In the genomic region with DNA sequence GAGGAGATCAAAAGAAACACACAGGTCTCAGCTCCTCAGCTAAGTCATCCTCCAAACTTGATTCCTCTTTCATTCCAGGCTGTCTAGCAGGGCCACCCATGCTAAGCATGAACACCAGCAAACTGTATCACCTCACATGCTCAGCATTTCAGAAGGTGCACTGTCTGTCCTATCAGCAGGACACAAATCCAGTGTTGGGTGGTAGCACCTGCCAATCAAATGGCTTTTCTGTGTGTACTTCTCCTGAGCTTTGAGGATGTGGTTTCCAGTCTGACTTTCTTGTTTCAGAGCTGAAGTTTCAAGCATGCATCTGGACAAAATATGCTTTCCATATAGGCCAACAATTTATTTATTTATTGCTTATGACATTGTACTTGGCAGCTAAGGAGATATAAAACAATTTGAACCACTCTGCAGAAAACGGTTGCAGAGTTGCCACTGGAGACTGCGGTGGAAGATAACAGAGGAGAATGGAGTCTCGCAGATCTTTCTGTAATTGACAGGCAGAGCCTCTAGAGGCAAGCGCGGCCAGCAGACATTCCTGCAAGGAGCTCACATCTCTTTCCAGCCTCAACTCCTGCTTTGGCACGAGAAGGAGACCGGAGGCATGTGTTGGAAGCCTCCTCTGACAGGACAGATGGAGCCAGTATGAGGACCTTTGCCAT, we compare ENCODE assay signal across 12 cellular contexts.
DNase-seq lines count a peak whose midpoint lies in the region; ATAC-seq and TF ChIP-seq lines count a peak whose summit lies in the region.
"Had no signal": no experiment of that assay in that cellular context is flagged by ENCODE, and none has a peak within 500 bp of the region (broad histone marks: within the 10 kb centered on the region; RNA-seq: fewer than 3 reads in every experiment).

No MANE protein-coding gene starts in this region.

- no peaks in the 10 kb centered on the region for H3K9me3 Mint-ChIP-seq in activated T-helper 1 cell treated with anti-CD3 and anti-CD28 coated beads, Interleukin-12 subunit alpha, Interleukin-12 subunit beta, Interleukin-2, Interleukin-4 antibody, amounts not matched to agents 30 ng/mL and 10 ng/mL and 1 ng/mL, durations not matched to agents 14 hours and 24 hours and 36 hours
- H3K9me3 Mint-ChIP-seq: activated naive CD8-positive, alpha-beta T cell treated with anti-CD3 and anti-CD28 coated beads for 36 hours had no signal

- H3K36me3 Mint-ChIP-seq in activated T-helper 1 cell treated with anti-CD3 and anti-CD28 coated beads, Interleukin-12 subunit alpha, Interleukin-12 subunit beta, Interleukin-2, Interleukin-4 antibody, amounts not matched to agents 30 ng/mL and 10 ng/mL and 1 ng/mL, durations not matched to agents 14 hours and 24 hours and 36 hours (ENCODE audit: low read depth), result no peaks in the 10 kb centered on the region
- H3K36me3 Mint-ChIP-seq: activated naive CD8-positive, alpha-beta T cell treated with anti-CD3 and anti-CD28 coated beads for 36 hours had no signal

- H3K27me3 Mint-ChIP-seq in activated T-helper 1 cell treated with anti-CD3 and anti-CD28 coated beads, Interleukin-12 subunit alpha, Interleukin-12 subunit beta, Interleukin-2, Interleukin-4 antibody, amounts not matched to agents 30 ng/mL and 10 ng/mL and 1 ng/mL, durations not matched to agents 14 hours and 24 hours and 36 hours (ENCODE audit: insufficient read depth), result no peaks in the 10 kb centered on the region
- H3K27me3 Mint-ChIP-seq: activated naive CD8-positive, alpha-beta T cell treated with anti-CD3 and anti-CD28 coated beads for 36 hours had no signal

- no peak overlapping the region for H3K27ac ChIP-seq in WERI-Rb-1
- H3K27ac ChIP-seq: tibial artery, VCaP had no signal

- TF ChIP-seq CTCF in GM10266 (IDR thresholded peaks at IDR 0.05; ENCODE audit: control insufficient read depth, insufficient read depth, low read depth, missing control alignments) (no peak), WERI-Rb-1 (IDR thresholded peaks at IDR 0.05; ENCODE audit: low read depth, low read length) (no peak)

- no peaks in the 10 kb centered on the region for H3K4me1 Mint-ChIP-seq in activated T-helper 1 cell treated with anti-CD3 and anti-CD28 coated beads, Interleukin-12 subunit alpha, Interleukin-12 subunit beta, Interleukin-2, Interleukin-4 antibody, amounts not matched to agents 30 ng/mL and 10 ng/mL and 1 ng/mL, durations not matched to agents 14 hours and 24 hours and 36 hours (ENCODE audit: low read depth)

- DNase-seq in GM10266 (ENCODE audit: extremely low spot score) (peak; percentile 31), GM19240 (ENCODE audit: insufficient read length, low spot score) (peak; percentile 29), NCI-H1417 treated with DMSO at 0.1 percent for 48 hours (lab: John Stamatoyannopoulos, UW) (no peak), WERI-Rb-1 (no peak), NCI-H446 treated with DMSO at 0.1 percent for 48 hours (lab: John Stamatoyannopoulos, UW) (no peak)
- no peak for DNase-seq in activated T-helper 1 cell treated with anti-CD3 and anti-CD28 coated beads, Interleukin-12 subunit alpha, Interleukin-12 subunit beta, Interleukin-2, Interleukin-4 antibody, amounts not matched to agents 30 ng/mL and 10 ng/mL and 1 ng/mL, durations not matched to agents 14 hours and 24 hours and 36 hours (ENCODE audit: low spot score)
- DNase-seq: activated naive CD8-positive, alpha-beta T cell treated with anti-CD3 and anti-CD28 coated beads for 36 hours; stimulated activated CD4-positive, alpha-beta T cell treated with anti-CD3 and anti-CD28 coated beads, Interleukin-4, amount 100 ng/mL, for 24 hours; tibial artery had no signal

- H3K4me3 Mint-ChIP-seq in activated T-helper 1 cell treated with anti-CD3 and anti-CD28 coated beads, Interleukin-12 subunit alpha, Interleukin-12 subunit beta, Interleukin-2, Interleukin-4 antibody, amounts not matched to agents 30 ng/mL and 10 ng/mL and 1 ng/mL, durations not matched to agents 14 hours and 24 hours and 36 hours, result no peak overlapping the region
- H3K4me3 Mint-ChIP-seq: activated naive CD8-positive, alpha-beta T cell treated with anti-CD3 and anti-CD28 coated beads for 36 hours had no signal

- no peaks in the 10 kb centered on the region for H3K27me3 ChIP-seq in WERI-Rb-1 (ENCODE audit: insufficient read depth, low read depth, severe bottlenecking)

- intact Hi-C loops in activated T-helper 1 cell treated with anti-CD3 and anti-CD28 coated beads, Interleukin-12 subunit alpha, Interleukin-12 subunit beta, Interleukin-2, Interleukin-4 antibody, amounts not matched to agents 30 ng/mL and 10 ng/mL and 1 ng/mL, durations not matched to agents 14 hours and 24 hours and 36 hours (cut with micrococcal nuclease), result no loop called here

- no peak overlapping the region for H3K27ac Mint-ChIP-seq in activated T-helper 1 cell treated with anti-CD3 and anti-CD28 coated beads, Interleukin-12 subunit alpha, Interleukin-12 subunit beta, Interleukin-2, Interleukin-4 antibody, amounts not matched to agents 30 ng/mL and 10 ng/mL and 1 ng/mL, durations not matched to agents 14 hours and 24 hours and 36 hours
- H3K27ac Mint-ChIP-seq: activated naive CD8-positive, alpha-beta T cell treated with anti-CD3 and anti-CD28 coated beads for 36 hours had no signal

- H3K9me3 ChIP-seq in WERI-Rb-1 (ENCODE audit: severe bottlenecking), result no peaks in the 10 kb centered on the region
- H3K9me3 ChIP-seq: tibial artery had no signal

- no peaks in the 10 kb centered on the region for H3K36me3 ChIP-seq in WERI-Rb-1
- H3K36me3 ChIP-seq: tibial artery had no signal

- ATAC-seq in HG02678 (IDR thresholded peaks at IDR 0.05; ENCODE audit: unreplicated experiment), result peak; percentile 84
- ATAC-seq in HG03521 (IDR thresholded peaks at IDR 0.05; ENCODE audit: unreplicated experiment), result peak; percentile 83

- no peak overlapping the region for H3K4me3 ChIP-seq in WERI-Rb-1 (ENCODE audit: low read depth, low read length)
- H3K4me3 ChIP-seq: tibial artery had no signal

Comparison
In these comparisons a context has a peak if more than half of its experiments do, and no peak if none do; other contexts are left out.
1. DNase-seq: peak in GM10266 (single experiment) and GM19240 (single experiment); none in NCI-H1417 treated with DMSO at 0.1 percent for 48 hours (single experiment), WERI-Rb-1 (single experiment), NCI-H446 treated with DMSO at 0.1 percent for 48 hours (single experiment) and activated T-helper 1 cell treated with anti-CD3 and anti-CD28 coated beads, Interleukin-12 subunit alpha, Interleukin-12 subunit beta, Interleukin-2, Interleukin-4 antibody, amounts not matched to agents 30 ng/mL and 10 ng/mL and 1 ng/mL, durations not matched to agents 14 hours and 24 hours and 36 hours (single experiment).